Comparison of ENCODE assay signal across 27 cellular contexts in the genomic region with DNA sequence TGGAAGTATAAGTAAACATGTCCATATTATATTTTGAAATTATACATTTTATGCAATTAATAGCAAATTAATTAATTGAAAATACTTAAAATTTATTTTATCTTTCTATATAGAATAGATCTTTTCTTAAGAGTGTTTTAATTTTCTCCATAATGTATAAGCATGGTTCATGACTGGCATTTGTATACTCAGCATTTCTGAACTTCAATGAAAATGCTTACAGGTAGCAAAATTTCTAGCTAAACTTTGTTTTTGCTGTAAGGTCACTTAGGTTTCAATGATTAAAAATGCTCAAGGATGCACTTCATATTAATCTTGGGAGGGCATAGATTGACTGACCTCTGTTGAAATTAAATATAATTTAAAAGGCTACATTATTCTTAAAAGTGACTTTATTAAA.
DNase-seq lines count a peak whose midpoint lies in the region; ATAC-seq, FAIRE-seq and TF ChIP-seq lines count a peak whose summit lies in the region.
"Had no signal": no experiment of that assay in that cellular context is flagged by ENCODE, and none has a peak within 500 bp of the region (broad histone marks: within the 10 kb centered on the region; RNA-seq: fewer than 3 reads in every experiment).

No MANE protein-coding gene starts in this region.

- no peaks in the 10 kb centered on the region for H3K79me1 ChIP-seq in IMR-90 (ENCODE audit: low read depth in 1 of 2, low read length in 2 of 2)

- ATAC-seq in IMR-90 (ENCODE audit: low read depth) (no peak), K562 (no peak), GM23338 (no peak)
- ATAC-seq: A549, GM12878 had no signal

- no peak overlapping the region for H2BK20ac ChIP-seq in IMR-90 (ENCODE audit: low read depth, low read length)

- no peak overlapping the region for H4K5ac ChIP-seq in IMR-90 (ENCODE audit: low read depth, low read length)

- no peak overlapping the region for H3K27ac Mint-ChIP-seq in T-helper 2 cell treated with Interferon-gamma antibody and Interleukin-4, amounts not matched to agents 5 μg/mL and 100 μg/mL, for 36 hours
- H3K27ac Mint-ChIP-seq in GM23338, result no peak overlapping the region
- H3K27ac Mint-ChIP-seq: B cell; CD14-positive monocyte; CD4-positive, CD25-positive, alpha-beta regulatory T cell; CD8-positive, alpha-beta memory T cell had no signal

- dilution Hi-C loops in IMR-90 (cut with HindIII; ENCODE audit: low sequenced_read_pairs, unreplicated experiment), result no loop called here

- no peak overlapping the region for H3K4me3 Mint-ChIP-seq in T-helper 2 cell treated with Interferon-gamma antibody and Interleukin-4, amounts not matched to agents 5 μg/mL and 100 μg/mL, for 36 hours
- H3K4me3 Mint-ChIP-seq in GM23338, result no peak overlapping the region
- H3K4me3 Mint-ChIP-seq: B cell; CD14-positive monocyte; CD4-positive, alpha-beta memory T cell; CD4-positive, CD25-positive, alpha-beta regulatory T cell; CD8-positive, alpha-beta memory T cell had no signal

- H3K23ac ChIP-seq in IMR-90 (ENCODE audit: low read depth, low read length), result no peak overlapping the region

- no peak overlapping the region for H3K9ac ChIP-seq in IMR-90 (ENCODE audit: low read depth, low read length)
- H3K9ac ChIP-seq in K562 (ENCODE audit: insufficient read depth in 1 of 2, low read depth in 2 of 2, low read length in 2 of 2), result no peak overlapping the region
- H3K9ac ChIP-seq: BLaER1 had no signal

- H3K27me3 ChIP-seq in IMR-90 (ENCODE audit: control insufficient read depth, insufficient read depth, low read length) (no peaks in the 10 kb centered on the region), K562 (ENCODE audit: control insufficient read depth in 2 of 2, insufficient read depth in 2 of 2, low read length in 2 of 2) (no peaks in the 10 kb centered on the region), BE2C (no peaks in the 10 kb centered on the region), GM23338 (ENCODE audit: insufficient read depth) (no peaks in the 10 kb centered on the region)
- H3K27me3 ChIP-seq: BLaER1 had no signal

- H4K20me1 ChIP-seq in IMR-90 (ENCODE audit: insufficient read depth, low read length) (no peaks in the 10 kb centered on the region), K562 (replicated peaks; ENCODE audit: control insufficient read depth, insufficient read depth, low read length) (no peaks in the 10 kb centered on the region), GM23338 (replicated peaks; ENCODE audit: insufficient read depth) (no peaks in the 10 kb centered on the region)
- H4K20me1 ChIP-seq: BLaER1 had no signal

- intact Hi-C loops in IMR-90 (cut with micrococcal nuclease) (loop anchor here (1.0 kb wide), 1 partner anchor 36 kb away; no protein-coding TSS in a partner anchor), K562 (cut with micrococcal nuclease) (no loop called here)

- H2AFZ ChIP-seq in IMR-90 (replicated peaks; ENCODE audit: low read length, poor library complexity), result no peak overlapping the region
- H2AFZ ChIP-seq in K562 (ENCODE audit: low read depth, low read length), result no peak overlapping the region
- H2AFZ ChIP-seq in GM23338, result no peak overlapping the region

- H2AK9ac ChIP-seq in IMR-90 (replicated peaks; ENCODE audit: low read depth, low read length, poor library complexity), result no peak overlapping the region

- no peak overlapping the region for H2AK5ac ChIP-seq in IMR-90 (ENCODE audit: low read depth, low read length)

- no peak overlapping the region for H3K4ac ChIP-seq in IMR-90 (ENCODE audit: low read depth, low read length)

- no peak for TF ChIP-seq CTCF in IMR-90 (conservative IDR thresholded peaks at IDR 0.05; ENCODE audit: low read depth, low read length)
- no peak for TF ChIP-seq CTCF in K562 (IDR thresholded peaks at IDR 0.05 in 2 of 3, conservative IDR thresholded peaks at IDR 0.05 in 1 of 3; ENCODE audit: insufficient read depth in 2 of 3, low read depth in 1 of 3, low read length in 3 of 3)
- TF ChIP-seq CTCF in BE2C (IDR thresholded peaks at IDR 0.05; ENCODE audit: low read depth, low read length), result no peak
- TF ChIP-seq CTCF in GM23338 (conservative IDR thresholded peaks at IDR 0.05; ENCODE audit: low read depth in 2 of 2), result no peak

- H3K79me2 ChIP-seq in K562 (ENCODE audit: control insufficient read depth, insufficient read depth, low read length), result no peaks in the 10 kb centered on the region
- H3K79me2 ChIP-seq in GM23338 (replicated peaks; ENCODE audit: insufficient read depth), result no peaks in the 10 kb centered on the region

- no peak overlapping the region for H2BK15ac ChIP-seq in IMR-90 (ENCODE audit: low read depth, low read length)

- no TSS peak for BruUV-seq in IMR-90 (replicated peaks; lab: Mats Ljungman, UMichigan)
- no TSS peak for BruUV-seq in K562 (replicated peaks; lab: Mats Ljungman, UMichigan)

- no peak overlapping the region for H3K14ac ChIP-seq in IMR-90 (replicated peaks; ENCODE audit: low read depth, low read length)

- H3K9me3 Mint-ChIP-seq in T-helper 2 cell treated with Interferon-gamma antibody and Interleukin-4, amounts not matched to agents 5 μg/mL and 100 μg/mL, for 36 hours, result peaks cover 12% of the 10 kb centered on the region
- H3K9me3 Mint-ChIP-seq in GM23338, result no peaks in the 10 kb centered on the region

- H3K4me1 ChIP-seq in IMR-90 (ENCODE audit: control insufficient read depth, insufficient read depth, low read length) (no peaks in the 10 kb centered on the region), K562 (replicated peaks in 1 of 2; ENCODE audit: control insufficient read depth in 2 of 2, insufficient read depth in 2 of 2, low read length in 2 of 2) (no peaks in the 10 kb centered on the region), BE2C (no peaks in the 10 kb centered on the region), GM23338 (ENCODE audit: insufficient read depth) (no peaks in the 10 kb centered on the region)
- H3K4me1 ChIP-seq: A549, BLaER1 had no signal

- no peaks in the 10 kb centered on the region for H3K9me2 ChIP-seq in GM23338 (ENCODE audit: insufficient read depth)

- H3K36me3 Mint-ChIP-seq in T-helper 2 cell treated with Interferon-gamma antibody and Interleukin-4, amounts not matched to agents 5 μg/mL and 100 μg/mL, for 36 hours (ENCODE audit: low read depth), result no peaks in the 10 kb centered on the region
- H3K36me3 Mint-ChIP-seq in GM23338 (ENCODE audit: low read depth), result no peaks in the 10 kb centered on the region; the same call in 2 of the 3 replicates
- H3K36me3 Mint-ChIP-seq: CD14-positive monocyte; CD4-positive, alpha-beta memory T cell; CD4-positive, CD25-positive, alpha-beta regulatory T cell; CD8-positive, alpha-beta memory T cell had no signal

- no peak overlapping the region for H3K4me2 ChIP-seq in IMR-90 (ENCODE audit: low read depth, low read length)
- H3K4me2 ChIP-seq in K562 (ENCODE audit: insufficient read depth, low read length), result no peak overlapping the region
- H3K4me2 ChIP-seq in GM23338, result no peak overlapping the region
- H3K4me2 ChIP-seq: A549, BLaER1 had no signal

- H3K27ac ChIP-seq in IMR-90 (ENCODE audit: insufficient read depth, low read length) (no peak overlapping the region), K562 (ENCODE audit: extremely low read depth, low read depth, low read length) (no peak overlapping the region), GM23338 (ENCODE audit: low read depth) (no peak overlapping the region)
- H3K27ac ChIP-seq: A549, BLaER1 had no signal

- no peak overlapping the region for H3K18ac ChIP-seq in IMR-90 (ENCODE audit: low read depth, low read length)

- H3K36me3 ChIP-seq in IMR-90 (ENCODE audit: control insufficient read depth, insufficient read depth, low read length) (no peaks in the 10 kb centered on the region), K562 (ENCODE audit: control insufficient read depth, insufficient read depth, low read length) (no peaks in the 10 kb centered on the region), BE2C (no peaks in the 10 kb centered on the region), GM23338 (ENCODE audit: insufficient read depth) (no peaks in the 10 kb centered on the region)
- H3K36me3 ChIP-seq: BLaER1 had no signal

- H2BK5ac ChIP-seq in IMR-90 (ENCODE audit: low read depth, low read length, poor library complexity, severe bottlenecking), result no peak overlapping the region

- no peaks in the 10 kb centered on the region for H3F3A ChIP-seq in GM23338 (replicated peaks; ENCODE audit: low read depth)

- no peak for TF ChIP-seq POLR2A in IMR-90 (IDR thresholded peaks at IDR 0.05; ENCODE audit: low read depth, low read length)
- TF ChIP-seq POLR2A in K562 (conservative IDR thresholded peaks at IDR 0.05), result no peak

- no peak overlapping the region for H3K56ac ChIP-seq in IMR-90 (ENCODE audit: extremely low read depth, insufficient read depth, low read length)

- TF ChIP-seq RAD21 in IMR-90 (IDR thresholded peaks at IDR 0.05; ENCODE audit: low read length) (no peak), K562 (CRISPR knock-in tag; conservative IDR thresholded peaks at IDR 0.05 in 1 of 2, IDR thresholded peaks at IDR 0.05 in 1 of 2) (no peak)

- H4K8ac ChIP-seq in IMR-90 (ENCODE audit: low read depth in 2 of 2, low read length in 2 of 2), result no peak overlapping the region

- no peak for TF ChIP-seq EP300 in K562 (IDR thresholded peaks at IDR 0.05; ENCODE audit: low read length)

- H3K9me3 ChIP-seq in IMR-90 (ENCODE audit: control insufficient read depth, insufficient read depth, low read length), result no peaks in the 10 kb centered on the region
- no peaks in the 10 kb centered on the region for H3K9me3 ChIP-seq in K562 (replicated peaks; ENCODE audit: control insufficient read depth, insufficient read depth, low read depth, low read length)
- H3K9me3 ChIP-seq in BE2C, result no peaks in the 10 kb centered on the region; the same call in 1 of the 2 replicates
- H3K9me3 ChIP-seq: A549, BLaER1 had no signal

- H4K91ac ChIP-seq in IMR-90 (ENCODE audit: insufficient read depth, low read depth, low read length), result no peak overlapping the region

- no peak overlapping the region for H2BK120ac ChIP-seq in IMR-90 (ENCODE audit: low read depth, low read length)

- CTCF ChIA-PET in IMR-90 (lab: Yijun Ruan, JAX), result no interaction called here
- CTCF ChIA-PET in K562 (lab: Yijun Ruan, JAX; ENCODE audit: low intra/inter-chr PET ratio), result no interaction called here

- H3K27me3 Mint-ChIP-seq in T-helper 2 cell treated with Interferon-gamma antibody and Interleukin-4, amounts not matched to agents 5 μg/mL and 100 μg/mL, for 36 hours (ENCODE audit: low read depth), result no peaks in the 10 kb centered on the region
- no peaks in the 10 kb centered on the region for H3K27me3 Mint-ChIP-seq in GM23338 (ENCODE audit: insufficient read depth, low read depth, poor library complexity)
- H3K27me3 Mint-ChIP-seq: B cell; CD4-positive, alpha-beta memory T cell; CD4-positive, CD25-positive, alpha-beta regulatory T cell; CD8-positive, alpha-beta memory T cell had no signal

- no peak for DNase-seq in IMR-90
- no peak for DNase-seq in K562 (ENCODE audit: extremely low read depth in 1 of 4, low spot score in 3 of 4)
- no peak for DNase-seq in BE2C
- no peak for DNase-seq in T-helper 2 cell treated with Interferon-gamma antibody and Interleukin-4, amounts not matched to agents 5 μg/mL and 100 μg/mL, for 36 hours (ENCODE audit: low spot score)
- DNase-seq in GM23338 (ENCODE audit: low spot score), result no peak
- DNase-seq: 8988T; AML-193; C1 segment of cervical spinal cord; CD4-positive, alpha-beta memory T cell; CD4-positive, CD25-positive, alpha-beta regulatory T cell; CD8-positive, alpha-beta memory T cell; COR-L47; DMS 273 treated with DMSO at 0.1 percent for 48 hours; DMS153; DMS53; DMS79; DND-41; EL; GDM1 had no signal

- POLR2A ChIA-PET in IMR-90 (lab: Charles Lee; ENCODE audit: unreplicated experiment) (no interaction called here), K562 (lab: Yijun Ruan, JAX) (no interaction called here)

- H3K4me3 ChIP-seq in IMR-90 (ENCODE audit: insufficient read depth, low read depth, low read length) (no peak overlapping the region), K562 (no peak overlapping the region), BE2C (ENCODE audit: low read depth, low read length) (no peak overlapping the region), GM23338 (no peak overlapping the region)
- H3K4me3 ChIP-seq: A549, BLaER1, GM12878 had no signal

- H3K9me1 ChIP-seq in IMR-90 (ENCODE audit: insufficient read depth, low read length), result no peaks in the 10 kb centered on the region
- no peaks in the 10 kb centered on the region for H3K9me1 ChIP-seq in K562 (ENCODE audit: control insufficient read depth, insufficient read depth, low read length)

- H3K4me1 Mint-ChIP-seq in T-helper 2 cell treated with Interferon-gamma antibody and Interleukin-4, amounts not matched to agents 5 μg/mL and 100 μg/mL, for 36 hours (ENCODE audit: low read depth), result no peaks in the 10 kb centered on the region
- H3K4me1 Mint-ChIP-seq in GM23338, result no peaks in the 10 kb centered on the region
- H3K4me1 Mint-ChIP-seq: B cell; CD14-positive monocyte; CD4-positive, alpha-beta memory T cell; CD4-positive, CD25-positive, alpha-beta regulatory T cell; CD8-positive, alpha-beta memory T cell had no signal

- peak; percentile 29 for FAIRE-seq in A204.1 (lab: Jason Lieb, UNC)
- FAIRE-seq in K562 (lab: Jason Lieb, UNC), result no peak
- FAIRE-seq: A549, GM12878, GM12892, GM18507 had no signal

- in situ Hi-C loops in IMR-90 (cut with MboI; ENCODE audit: low sequenced_read_pairs) (no loop called here), K562 (cut with MboI) (no loop called here)
